Comparison of ENCODE assay signal across 22 cellular contexts in genomic region chr4:1961038-1961437, GRCh38.
"Had no signal": no experiment of that assay in that cellular context is flagged by ENCODE, and none has a peak within 500 bp of the region (broad histone marks: within the 10 kb centered on the region; RNA-seq: fewer than 3 reads in every experiment).

No MANE protein-coding gene starts in this region.

- H3K4me1 Mint-ChIP-seq: activated naive CD4-positive, alpha-beta T cell treated with anti-CD3 and anti-CD28 coated beads, Interleukin-2, amount 50 U/mL, for 24 hours had no signal

- H3K4me1 ChIP-seq: breast epithelium had no signal

- H3K27me3 ChIP-seq: breast epithelium, MG63 had no signal

- H3K27ac Mint-ChIP-seq: activated CD8-positive, alpha-beta T cell treated with anti-CD3 and anti-CD28 coated beads, Interleukin-2, amount 10 ng/mL, durations not matched to agents 7 days and 5 days; activated naive CD4-positive, alpha-beta T cell treated with anti-CD3 and anti-CD28 coated beads, Interleukin-2, amount 50 U/mL, for 24 hours; activated T-cell treated with anti-CD3 and anti-CD28 coated beads, Interleukin-2, amount 50 U/mL, for 24 hours; activated T-helper 1 cell treated with anti-CD3 and anti-CD28 coated beads, Interleukin-12 subunit alpha, Interleukin-12 subunit beta, Interleukin-2, Interleukin-4 antibody, amounts not matched to agents 30 ng/mL and 10 ng/mL and 1 ng/mL, durations not matched to agents 14 hours and 24 hours and 36 hours; T-helper 1 cell treated with Interleukin-12 subunit alpha and Interleukin-12 subunit beta and Interleukin-4 antibody, amounts not matched to agents 30 μg/mL and 1 μg/mL, for 36 hours; WTC11 had no signal

- H3K4me3 ChIP-seq: breast epithelium, MG63 had no signal

- DNase-seq: activated CD4-positive, alpha-beta T cell treated with anti-CD3 and anti-CD28 coated beads for 48 hours; activated CD4-positive, alpha-beta T cell treated with anti-CD3 and anti-CD28 coated beads, Interleukin-2, amount 50 U/mL, for 4 hours; activated CD4-positive, CD25-positive, alpha-beta regulatory T cell treated with anti-CD3 and anti-CD28 coated beads, Interleukin-2, amount 50 U/mL, for 72 hours; activated CD8-positive, alpha-beta T cell treated with anti-CD3 and anti-CD28 coated beads, Interleukin-2, amount 10 ng/mL, durations not matched to agents 7 days and 5 days; activated effector memory CD4-positive, alpha-beta T cell treated with Interleukin-2 at 50 U/mL for 16 hours; activated naive CD4-positive, alpha-beta T cell; activated T-cell treated with anti-CD3 and anti-CD28 coated beads, Interleukin-2, amount 50 U/mL, for 24 hours; aorta; MG63; MV-4-11; NCI-H1436; NCI-H1694 treated with DMSO at 0.1 percent for 48 hours; NCI-H510A treated with DMSO at 0.1 percent for 48 hours; NCI-H69; PC-3; SHP77 treated with DMSO at 0.1 percent for 48 hours; T-helper 9 cell had no signal

- H3K27me3 Mint-ChIP-seq: activated naive CD4-positive, alpha-beta T cell treated with anti-CD3 and anti-CD28 coated beads, Interleukin-2, amount 50 U/mL, for 24 hours; activated T-cell treated with anti-CD3 and anti-CD28 coated beads, Interleukin-2, amount 50 U/mL, for 24 hours had no signal

- H3K9me3 ChIP-seq: breast epithelium, MG63 had no signal

- H3K4me3 Mint-ChIP-seq: activated CD8-positive, alpha-beta T cell treated with anti-CD3 and anti-CD28 coated beads, Interleukin-2, amount 10 ng/mL, durations not matched to agents 7 days and 5 days; activated naive CD4-positive, alpha-beta T cell treated with anti-CD3 and anti-CD28 coated beads, Interleukin-2, amount 50 U/mL, for 24 hours; activated T-cell treated with anti-CD3 and anti-CD28 coated beads, Interleukin-2, amount 50 U/mL, for 24 hours; activated T-helper 1 cell treated with anti-CD3 and anti-CD28 coated beads, Interleukin-12 subunit alpha, Interleukin-12 subunit beta, Interleukin-2, Interleukin-4 antibody, amounts not matched to agents 30 ng/mL and 10 ng/mL and 1 ng/mL, durations not matched to agents 14 hours and 24 hours and 36 hours; T-helper 1 cell treated with Interleukin-12 subunit alpha and Interleukin-12 subunit beta and Interleukin-4 antibody, amounts not matched to agents 30 μg/mL and 1 μg/mL, for 36 hours; WTC11 had no signal

- H3K9me3 Mint-ChIP-seq: activated naive CD4-positive, alpha-beta T cell treated with anti-CD3 and anti-CD28 coated beads, Interleukin-2, amount 50 U/mL, for 24 hours; activated T-helper 1 cell treated with anti-CD3 and anti-CD28 coated beads, Interleukin-12 subunit alpha, Interleukin-12 subunit beta, Interleukin-2, Interleukin-4 antibody, amounts not matched to agents 30 ng/mL and 10 ng/mL and 1 ng/mL, durations not matched to agents 14 hours and 24 hours and 36 hours; T-helper 1 cell treated with Interleukin-12 subunit alpha and Interleukin-12 subunit beta and Interleukin-4 antibody, amounts not matched to agents 30 μg/mL and 1 μg/mL, for 36 hours; WTC11 had no signal

- ATAC-seq: activated CD8-positive, alpha-beta T cell treated with anti-CD3 and anti-CD28 coated beads, Interleukin-2, amount 10 ng/mL, durations not matched to agents 7 days and 5 days; PC-3; WTC11 had no signal

- H3K27ac ChIP-seq: breast epithelium had no signal
